Comparison of ENCODE assay signal across 13 cellular contexts in genomic region chr14:24491586-24492408, GRCh38. TPM values are rescaled to one million over a fixed set of nuclear protein-coding genes. Genes with fewer than 3 reads are reported as not detected.
"Had no signal": no experiment of that assay in that cellular context is flagged by ENCODE, and none has a peak within 500 bp of the region (broad histone marks: within the 10 kb centered on the region; RNA-seq: fewer than 3 reads in every experiment).

No MANE protein-coding gene starts in this region.

RNA-seq across cellular contexts. Expression of gene CMA1, which starts 16.3 kb away (rescaled TPM):
- total RNA-seq: activated CD4-positive, alpha-beta memory T cell treated with anti-CD3 and anti-CD28 coated beads, Interleukin-2, amount 10 ng/mL, durations not matched to agents 7 days and 5 days; activated CD4-positive, alpha-beta T cell treated with anti-CD3 and anti-CD28 coated beads, Interleukin-2, amount 10 ng/mL, durations not matched to agents 7 days and 5 days; activated naive CD4-positive, alpha-beta T cell treated with anti-CD3 and anti-CD28 coated beads, Interleukin-2, amount 50 U/mL, for 72 hours; activated T-cell treated with anti-CD3 and anti-CD28 coated beads, Interleukin-2, amount 50 U/mL, for 72 hours; ascending aorta; cardiac muscle cell; dermis microvascular lymphatic vessel endothelial cell; endothelial cell of umbilical vein; fibroblast of lung; fibroblast of villous mesenchyme; glomerular endothelial cell; hepatocyte; WTC11 had no signal
- polyA plus RNA-seq: cardiac muscle cell, endothelial cell of umbilical vein, fibroblast of lung, hepatocyte had no signal
